In genomic region chr14:21024668-21025373, GRCh38 we compare ENCODE assay signal across 1 cellular context.
TF ChIP-seq lines count a peak whose summit lies in the region.

Gene NDRG2, minus strand, starts transcription at chr14:21025061. Its CDS starts 1,746 bp downstream, at chr14:21023315.

TF ChIP-seq in HepG2, 621 proteins besides CTCF, POLR2A, EP300 and RAD21 (continued from another document and continues in another):
- TF ChIP-seq TRAFD1 (CRISPR knock-in tag; IDR thresholded peaks at IDR 0.05; ENCODE audit: borderline replicate concordance) (0 out of 2 replicates have a peak, but pooled peaks have one; percentile 18), ATF6 (CRISPR knock-in tag; conservative IDR thresholded peaks at IDR 0.05) (no peak), ZGPAT (CRISPR knock-in tag; IDR thresholded peaks at IDR 0.05) (peak; percentile 87), SETDB1 (CRISPR knock-in tag; IDR thresholded peaks at IDR 0.05; ENCODE audit: borderline replicate concordance) (no peak), ZNF263 (CRISPR knock-in tag; IDR thresholded peaks at IDR 0.05) (0 out of 2 replicates have a peak, but pooled peaks have one; percentile 66), MIXL1 (CRISPR knock-in tag; IDR thresholded peaks at IDR 0.05) (peak; percentile 30; the same call in 1 of the 2 replicates), RELA (CRISPR knock-in tag; IDR thresholded peaks at IDR 0.05) (no peak), ZNF337 (CRISPR knock-in tag; IDR thresholded peaks at IDR 0.05; ENCODE audit: borderline replicate concordance, low read depth) (no peak), RFX5 (IDR thresholded peaks at IDR 0.05; ENCODE audit: low read depth, low read length) (no peak), ZFYVE20 (CRISPR knock-in tag; IDR thresholded peaks at IDR 0.05; ENCODE audit: borderline replicate concordance, low read depth) (peak; percentile 10; the same call in 1 of the 2 replicates), ZBTB40 (IDR thresholded peaks at IDR 0.05) (no peak), ZBTB40 (CRISPR knock-in tag; IDR thresholded peaks at IDR 0.05) (peak; percentile 49; the same call in 1 of the 2 replicates), NCOA2 (CRISPR knock-in tag; IDR thresholded peaks at IDR 0.05) (peak; percentile 71; the same call in 1 of the 2 replicates), ZNF432 (CRISPR knock-in tag; IDR thresholded peaks at IDR 0.05; ENCODE audit: borderline replicate concordance) (no peak), SMAD3 (CRISPR knock-in tag; IDR thresholded peaks at IDR 0.05) (no peak), ZNF772 (CRISPR knock-in tag; IDR thresholded peaks at IDR 0.05) (peak; percentile 91; the same call in 1 of the 2 replicates), GATAD2A (CRISPR knock-in tag; IDR thresholded peaks at IDR 0.05) (peak; percentile 46; the same call in 1 of the 2 replicates), PHF5A (CRISPR knock-in tag; IDR thresholded peaks at IDR 0.05; ENCODE audit: low read depth, unreplicated experiment) (peak; percentile 74), ZFP1 (CRISPR knock-in tag; IDR thresholded peaks at IDR 0.05) (no peak), KAT7 (CRISPR knock-in tag; IDR thresholded peaks at IDR 0.05; ENCODE audit: borderline replicate concordance) (peak; percentile 92; the same call in 1 of the 2 replicates), ZNF362 (CRISPR knock-in tag; IDR thresholded peaks at IDR 0.05; ENCODE audit: borderline replicate concordance) (0 out of 2 replicates have a peak, but pooled peaks have one; percentile 25), ZNF580 (CRISPR knock-in tag; IDR thresholded peaks at IDR 0.05; ENCODE audit: borderline replicate concordance, low read depth) (peak; percentile 81), BRCA1 (CRISPR knock-in tag; IDR thresholded peaks at IDR 0.05) (0 out of 2 replicates have a peak, but pooled peaks have one; percentile 78), POLR2G (IDR thresholded peaks at IDR 0.05; ENCODE audit: low read depth, low read length) (peak; percentile 80), TRIM24 (CRISPR knock-in tag; IDR thresholded peaks at IDR 0.05) (no peak), PCBP1 (IDR thresholded peaks at IDR 0.05; ENCODE audit: borderline replicate concordance, low read depth, low read length) (0 out of 2 replicates have a peak, but pooled peaks have one; percentile 87), ISL2 (CRISPR knock-in tag; IDR thresholded peaks at IDR 0.05) (peak; percentile 79), FOXO1 (CRISPR knock-in tag; IDR thresholded peaks at IDR 0.05) (peak; percentile 60; the same call in 1 of the 2 replicates), HIVEP1 (CRISPR knock-in tag; IDR thresholded peaks at IDR 0.05) (peak; percentile 20; the same call in 1 of the 2 replicates), NR2C2 (CRISPR knock-in tag; IDR thresholded peaks at IDR 0.05; ENCODE audit: borderline replicate concordance) (no peak), HMGXB3 (CRISPR knock-in tag; IDR thresholded peaks at IDR 0.05; ENCODE audit: borderline replicate concordance) (no peak), ATF3 (CRISPR knock-in tag; IDR thresholded peaks at IDR 0.05) (0 out of 2 replicates have a peak, but pooled peaks have one; percentile 47), SALL1 (CRISPR knock-in tag; IDR thresholded peaks at IDR 0.05) (peak; percentile 70), NCOA5 (CRISPR knock-in tag; IDR thresholded peaks at IDR 0.05) (no peak), ZNF703 (CRISPR knock-in tag; IDR thresholded peaks at IDR 0.05; ENCODE audit: borderline replicate concordance) (no peak), ZNF615 (CRISPR knock-in tag; IDR thresholded peaks at IDR 0.05; ENCODE audit: borderline replicate concordance) (peak; percentile 83)
